ENCODE assay signal across 8 cellular contexts in genomic region chr19:55258828-55259539, GRCh38. TPM values are rescaled to one million over a fixed set of nuclear protein-coding genes. Genes with fewer than 3 reads are reported as not detected.
DNase-seq lines count a peak whose midpoint lies in the region; ATAC-seq, FAIRE-seq and TF ChIP-seq lines count a peak whose summit lies in the region.

PPP6R1 (minus strand) TSS chr19:55259017; CDS start chr19:55247103, 11,914 bp downstream.

- peak within 1 kb of the TSS; percentile 96 for H3K4me3 Mint-ChIP-seq in Calu3 (ENCODE audit: low read depth, unreplicated experiment)

- peak; percentile 99 for DNase-seq in Calu3
- DNase-seq in activated CD8-positive, alpha-beta memory T cell treated with anti-CD3 and anti-CD28 coated beads, Interleukin-2, amount 50 U/mL, for 4 hours = peak; percentile 93
- peak; percentile 81 to 91 for DNase-seq in stimulated activated CD8-positive, alpha-beta memory T cell treated with anti-CD3 and anti-CD28 coated beads, Interleukin-15, amount 100 ng/mL, for 4 hours (ENCODE audit: low read depth in 2 of 2)

- peak within 1 kb of the TSS; percentile 96 for H3K4me2 ChIP-seq in OCI-LY1 (ENCODE audit: low read length)

- under 1% methylated on average over 76 of the region's 76 CpGs for WGBS in HUES64
- WGBS in mesodermal cell (ENCODE audit: insufficient coverage in 2 of 2), 2 experiments = 0% methylated on average over 38 to 58 of the region's 76 CpGs

- H3K9ac ChIP-seq in HUES64 (ENCODE audit: low read depth, low read length) = peak within 1 kb of the TSS; percentile 91
- H3K9ac ChIP-seq in OCI-LY1 (ENCODE audit: low read length) = peak within 1 kb of the TSS; percentile 95

- no peaks in the 10 kb centered on the region for H3K9me2 ChIP-seq in OCI-LY1 (ENCODE audit: low read depth, low read length)

- H3K4me1 Mint-ChIP-seq in Calu3 (ENCODE audit: low read depth, unreplicated experiment) = peaks cover 32% of the 10 kb centered on the region

- H3K27ac Mint-ChIP-seq in Calu3 (ENCODE audit: unreplicated experiment) = peak within 1 kb of the TSS; percentile 92

- H3K36me3 ChIP-seq in HUES64 (ENCODE audit: insufficient read depth, low read length) (no peaks in the 10 kb centered on the region), OCI-LY1 (ENCODE audit: insufficient read depth, low read length) (peaks cover 31% of the 10 kb centered on the region; the same call in 1 of the 2 replicates), mesodermal cell (ENCODE audit: control insufficient read depth, insufficient read depth, low read length) (peaks cover 18% of the 10 kb centered on the region)

- H2AFZ ChIP-seq in OCI-LY1 (ENCODE audit: low read length) = no peak within 1 kb of the TSS

- H3K79me2 ChIP-seq in OCI-LY1 (ENCODE audit: insufficient read depth, low read length) = peaks cover 39% of the 10 kb centered on the region

- no peak for TF ChIP-seq CTCF in Calu3 (IDR thresholded peaks at IDR 0.05; ENCODE audit: unreplicated experiment)
- TF ChIP-seq CTCF in OCI-LY1 (IDR thresholded peaks at IDR 0.05; ENCODE audit: low read length) = no peak

- H3K27ac ChIP-seq in HUES64 (ENCODE audit: low read depth, low read length) (peak within 1 kb of the TSS; percentile 89), OCI-LY1 (ENCODE audit: low read depth, low read length, poor library complexity, severe bottlenecking) (peak within 1 kb of the TSS; percentile 100), mesodermal cell (ENCODE audit: low read depth, low read length, severe bottlenecking) (peak within 1 kb of the TSS; percentile 95)

- no TSS peak for BruUV-seq in Calu3 (replicated peaks; lab: Mats Ljungman, UMichigan)

- H3K27me3 Mint-ChIP-seq in Calu3 (ENCODE audit: unreplicated experiment) = no peaks in the 10 kb centered on the region

- H3K4me3 ChIP-seq in HUES64 (ENCODE audit: low read length) (peak within 1 kb of the TSS; percentile 97), OCI-LY1 (ENCODE audit: low read depth, low read length, poor library complexity, severe bottlenecking) (peak within 1 kb of the TSS; percentile 94), mesodermal cell (ENCODE audit: extremely low read depth, insufficient read depth, low read length, poor library complexity, severe bottlenecking) (peak within 1 kb of the TSS; percentile 82)

- CTCF ChIA-PET in Calu3 (lab: Charles Lee) = interaction anchor here (0.6 to 1.9 kb wide), 11 partner anchors 11 to 171 kb away, joined by 3 to 8 read pairs (median 3); partner anchors contain the start of genes DNAAF3, KMT5C, PTPRH and TMEM238

- H3K9me3 Mint-ChIP-seq in Calu3 (ENCODE audit: low read depth, unreplicated experiment) = no peaks in the 10 kb centered on the region

- intact Hi-C loops in Calu3 (cut with micrococcal nuclease; ENCODE audit: unreplicated experiment) = loop anchor here (1.0 to 10.0 kb wide), 3 partner anchors 43 to 84 kb away; no protein-coding TSS in a partner anchor

- peak; percentile 51 for ATAC-seq in GM21447 (IDR thresholded peaks at IDR 0.05; ENCODE audit: unreplicated experiment)

- no peaks in the 10 kb centered on the region for H4K20me1 ChIP-seq in OCI-LY1 (ENCODE audit: insufficient read depth, low read length)

- H3K4me1 ChIP-seq in HUES64 (ENCODE audit: insufficient read depth, low read length) = peaks cover 17% of the 10 kb centered on the region
- peaks cover 54% of the 10 kb centered on the region for H3K4me1 ChIP-seq in OCI-LY1 (ENCODE audit: insufficient read depth, low read length, severe bottlenecking)
- peaks cover 21% of the 10 kb centered on the region for H3K4me1 ChIP-seq in mesodermal cell (ENCODE audit: control insufficient read depth, insufficient read depth, low read length, poor library complexity, severe bottlenecking)

- H3K27me3 ChIP-seq in HUES64 (ENCODE audit: insufficient read depth, low read length) = no peaks in the 10 kb centered on the region
- H3K27me3 ChIP-seq in OCI-LY1 (ENCODE audit: insufficient read depth, low read length) = no peaks in the 10 kb centered on the region

- peaks cover 7% of the 10 kb centered on the region for H3F3A ChIP-seq in OCI-LY1 (ENCODE audit: insufficient read depth, low read length)

- peaks cover 43% of the 10 kb centered on the region for H3K36me3 Mint-ChIP-seq in Calu3 (ENCODE audit: insufficient read depth, unreplicated experiment)

- H3K9me3 ChIP-seq in HUES64 (ENCODE audit: insufficient read depth, low read depth, low read length) = no peaks in the 10 kb centered on the region
- no peaks in the 10 kb centered on the region for H3K9me3 ChIP-seq in OCI-LY1 (ENCODE audit: low read length)
- no peaks in the 10 kb centered on the region for H3K9me3 ChIP-seq in mesodermal cell (ENCODE audit: control insufficient read depth, low read length)

- FAIRE-seq in endometrium (lab: Jason Lieb, UNC) = peak; percentile 92

RNA-seq across cellular contexts. Expression of gene PPP6R1, which starts in this region (rescaled TPM):
- 126 and 132 TPM in 2 replicates for total RNA-seq in Calu3 (2022)
- polyA plus RNA-seq in HUES64 (2013, experiment 1 of 2) = 37.4 TPM
- polyA plus RNA-seq in HUES64 (2013, experiment 2 of 2) = 41.3 TPM
- 57.5 TPM for polyA plus RNA-seq in mesodermal cell (2013, experiment 1 of 2)
- polyA plus RNA-seq in mesodermal cell (2013, experiment 2 of 2) = 49.2 TPM

Comparison
In these comparisons a context has a peak if more than half of its experiments do, and no peak if none do; other contexts are left out.
1. Peak in every context shown above with its lines: DNase-seq, ATAC-seq, H3K4me3 ChIP-seq and H3K27ac ChIP-seq.